In genomic region chr1:37923551-37923889, GRCh38 we compare ENCODE assay signal across 17 cellular contexts. TPM values are rescaled to one million over a fixed set of nuclear protein-coding genes. Genes with fewer than 3 reads are reported as not detected.
A peak's percentile ranks its signal among the peaks of the same experiment; 100 is the strongest.
DNase-seq lines count a peak whose midpoint lies in the region; ATAC-seq and TF ChIP-seq lines count a peak whose summit lies in the region.
"Had no signal": no experiment of that assay in that cellular context is flagged by ENCODE, and none has a peak within 500 bp of the region (broad histone marks: within the 10 kb centered on the region; RNA-seq: fewer than 3 reads in every experiment).

No MANE protein-coding gene starts in this region.

- peaks cover 28% of the 10 kb centered on the region for H3F3A ChIP-seq in Loucy (ENCODE audit: low read depth)

- peak overlapping the region in 1 of 2 donors; percentile 33 for H3K4me3 Mint-ChIP-seq in activated T-cell treated with anti-CD3 and anti-CD28 coated beads, Interleukin-2, amount 50 U/mL, for 72 hours
- no peak overlapping the region for H3K4me3 Mint-ChIP-seq in activated T-cell treated with anti-CD3 and anti-CD28 coated beads, Interleukin-2, amount 50 U/mL, for 4 hours
- no peak overlapping the region for H3K4me3 Mint-ChIP-seq in activated naive CD8-positive, alpha-beta T cell treated with anti-CD3 and anti-CD28 coated beads for 36 hours
- no peak overlapping the region for H3K4me3 Mint-ChIP-seq in osteocyte (ENCODE audit: unreplicated experiment)

- H3K36me3 Mint-ChIP-seq in activated T-cell treated with anti-CD3 and anti-CD28 coated beads, Interleukin-2, amount 50 U/mL, for 72 hours (ENCODE audit: insufficient read depth in 2 of 2), result peaks cover 5 to 17% of the 10 kb centered on the region in 2 donors
- peaks cover 5% of the 10 kb centered on the region for H3K36me3 Mint-ChIP-seq in activated T-cell treated with anti-CD3 and anti-CD28 coated beads, Interleukin-2, amount 50 U/mL, for 4 hours (ENCODE audit: insufficient read depth)
- peaks cover 20% of the 10 kb centered on the region for H3K36me3 Mint-ChIP-seq in activated naive CD8-positive, alpha-beta T cell treated with anti-CD3 and anti-CD28 coated beads for 36 hours
- peaks cover 30% of the 10 kb centered on the region for H3K36me3 Mint-ChIP-seq in osteocyte (ENCODE audit: unreplicated experiment)

- H3K4me3 ChIP-seq in Loucy (ENCODE audit: low read length, poor library complexity, severe bottlenecking), result peak overlapping the region; percentile 62
- H3K4me3 ChIP-seq: lower lobe of right lung, ovary, thyroid gland had no signal

- no peaks in the 10 kb centered on the region for H3K36me3 ChIP-seq in Loucy (ENCODE audit: insufficient read depth, low read length)
- H3K36me3 ChIP-seq: ovary, thyroid gland had no signal

- H3K27me3 Mint-ChIP-seq in activated T-cell treated with anti-CD3 and anti-CD28 coated beads, Interleukin-2, amount 50 U/mL, for 72 hours (ENCODE audit: low read depth), result no peaks in the 10 kb centered on the region
- no peaks in the 10 kb centered on the region for H3K27me3 Mint-ChIP-seq in activated T-cell treated with anti-CD3 and anti-CD28 coated beads, Interleukin-2, amount 50 U/mL, for 4 hours (ENCODE audit: low read depth)
- no peaks in the 10 kb centered on the region for H3K27me3 Mint-ChIP-seq in activated naive CD8-positive, alpha-beta T cell treated with anti-CD3 and anti-CD28 coated beads for 36 hours
- no peaks in the 10 kb centered on the region for H3K27me3 Mint-ChIP-seq in osteocyte (ENCODE audit: unreplicated experiment)

- peaks cover 82% of the 10 kb centered on the region for H3K79me2 ChIP-seq in Loucy (ENCODE audit: insufficient read depth, low read length)

- no peaks in the 10 kb centered on the region for H3K9me3 ChIP-seq in Loucy (ENCODE audit: insufficient read depth, low read depth, low read length)
- H3K9me3 ChIP-seq: lower lobe of right lung, ovary, thyroid gland had no signal

- H3K4me1 ChIP-seq in Loucy (ENCODE audit: insufficient read depth, low read length, poor library complexity, severe bottlenecking), result peaks cover 69% of the 10 kb centered on the region

- peak overlapping the region; percentile 69 for H3K9ac ChIP-seq in Loucy (ENCODE audit: low read depth, low read length, poor library complexity, severe bottlenecking)

- peak overlapping the region; percentile 85 for H3K4me2 ChIP-seq in Loucy (ENCODE audit: low read depth, low read length, poor library complexity, severe bottlenecking)

- no peak overlapping the region for H2AFZ ChIP-seq in Loucy (ENCODE audit: low read length)

- DNase-seq in activated T-cell treated with anti-CD3 and anti-CD28 coated beads, Interleukin-2, amount 50 U/mL, for 72 hours, result no peak
- DNase-seq in activated T-cell treated with anti-CD3 and anti-CD28 coated beads, Interleukin-2, amount 50 U/mL, for 4 hours, result no peak
- DNase-seq in activated naive CD8-positive, alpha-beta T cell treated with anti-CD3 and anti-CD28 coated beads for 36 hours, result no peak
- DNase-seq in osteocyte (ENCODE audit: extremely low spot score, unreplicated experiment) (no peak), globus pallidus (ENCODE audit: low spot score) (no peak)
- DNase-seq: dermis blood vessel endothelial cell, lower lobe of right lung, NCI-H1436, NCI-H2171 treated with DMSO at 0.1 percent for 48 hours, ovary, PC-3, right cardiac atrium, T-helper 9 cell, thyroid gland had no signal

- ATAC-seq in activated T-cell treated with anti-CD3 and anti-CD28 coated beads, Interleukin-2, amount 50 U/mL, for 72 hours (replicated peaks in 1 of 2), result no peak
- ATAC-seq in activated T-cell treated with anti-CD3 and anti-CD28 coated beads, Interleukin-2, amount 50 U/mL, for 4 hours, result no peak
- ATAC-seq in GM21381 (IDR thresholded peaks at IDR 0.05; ENCODE audit: unreplicated experiment), result no peak
- no peak for ATAC-seq in GM19324 (IDR thresholded peaks at IDR 0.05; ENCODE audit: low FRiP score, unreplicated experiment)
- ATAC-seq: PC-3 had no signal

- peaks cover 39% of the 10 kb centered on the region for H3K4me1 Mint-ChIP-seq in activated T-cell treated with anti-CD3 and anti-CD28 coated beads, Interleukin-2, amount 50 U/mL, for 72 hours (ENCODE audit: low read depth)
- H3K4me1 Mint-ChIP-seq in activated T-cell treated with anti-CD3 and anti-CD28 coated beads, Interleukin-2, amount 50 U/mL, for 4 hours (ENCODE audit: low read depth), result peaks cover 49% of the 10 kb centered on the region
- H3K4me1 Mint-ChIP-seq in activated naive CD8-positive, alpha-beta T cell treated with anti-CD3 and anti-CD28 coated beads for 36 hours, result peaks cover 49% of the 10 kb centered on the region
- H3K4me1 Mint-ChIP-seq in osteocyte (ENCODE audit: unreplicated experiment), result peaks cover 17% of the 10 kb centered on the region

- no peak for TF ChIP-seq CTCF in Loucy (conservative IDR thresholded peaks at IDR 0.05; ENCODE audit: low read length)
- no peak for TF ChIP-seq CTCF in osteocyte (IDR thresholded peaks at IDR 0.05)

- H4K20me1 ChIP-seq in Loucy (ENCODE audit: insufficient read depth, low read length, poor library complexity, severe bottlenecking), result peaks cover 2% of the 10 kb centered on the region

- peak overlapping the region; percentile 69 for H3K27ac Mint-ChIP-seq in activated T-cell treated with anti-CD3 and anti-CD28 coated beads, Interleukin-2, amount 50 U/mL, for 72 hours
- peak overlapping the region; percentile 78 for H3K27ac Mint-ChIP-seq in activated naive CD8-positive, alpha-beta T cell treated with anti-CD3 and anti-CD28 coated beads for 36 hours
- peak overlapping the region; percentile 15 for H3K27ac Mint-ChIP-seq in osteocyte (ENCODE audit: unreplicated experiment)

- no peaks in the 10 kb centered on the region for H3K27me3 ChIP-seq in Loucy (ENCODE audit: insufficient read depth, low read length, poor library complexity, severe bottlenecking)
- H3K27me3 ChIP-seq: ovary, thyroid gland had no signal

- no peaks in the 10 kb centered on the region for H3K9me3 Mint-ChIP-seq in activated T-cell treated with anti-CD3 and anti-CD28 coated beads, Interleukin-2, amount 50 U/mL, for 72 hours
- no peaks in the 10 kb centered on the region for H3K9me3 Mint-ChIP-seq in activated T-cell treated with anti-CD3 and anti-CD28 coated beads, Interleukin-2, amount 50 U/mL, for 4 hours
- no peaks in the 10 kb centered on the region for H3K9me3 Mint-ChIP-seq in activated naive CD8-positive, alpha-beta T cell treated with anti-CD3 and anti-CD28 coated beads for 36 hours
- H3K9me3 Mint-ChIP-seq in osteocyte (ENCODE audit: unreplicated experiment), result no peaks in the 10 kb centered on the region

- no peaks in the 10 kb centered on the region for H3K9me2 ChIP-seq in Loucy (replicated peaks; ENCODE audit: low read depth, low read length)

RNA-seq across cellular contexts. Expression of gene INPP5B, which starts 23.3 kb away (rescaled TPM):
- 10 to 100 TPM; 44.7 to 53.6 TPM for total RNA-seq in activated T-cell treated with anti-CD3 and anti-CD28 coated beads, Interleukin-2, amount 50 U/mL, for 72 hours
- 10 to 100 TPM; 12.6 to 17.0 (median 15.5) TPM for total RNA-seq in activated T-cell treated with anti-CD3 and anti-CD28 coated beads, Interleukin-2, amount 50 U/mL, for 4 hours
- total RNA-seq in activated naive CD8-positive, alpha-beta T cell treated with anti-CD3 and anti-CD28 coated beads for 36 hours, result 10 to 100 TPM; 26.6 to 27.7 TPM
- 36.2 and 36.5 TPM in 2 replicates for total RNA-seq in osteocyte

Comparison
In these comparisons a context has a peak if more than half of its experiments do, and no peak if none do; other contexts are left out.
1. H3K27ac Mint-ChIP-seq: peak in every context shown above with its lines; median percentile 78 in activated naive CD8-positive, alpha-beta T cell treated with anti-CD3 and anti-CD28 coated beads for 36 hours; 69 in activated T-cell treated with anti-CD3 and anti-CD28 coated beads, Interleukin-2, amount 50 U/mL, for 72 hours; 15 in osteocyte.